1 cellular context compared by ENCODE assay signal in the genomic region with DNA sequence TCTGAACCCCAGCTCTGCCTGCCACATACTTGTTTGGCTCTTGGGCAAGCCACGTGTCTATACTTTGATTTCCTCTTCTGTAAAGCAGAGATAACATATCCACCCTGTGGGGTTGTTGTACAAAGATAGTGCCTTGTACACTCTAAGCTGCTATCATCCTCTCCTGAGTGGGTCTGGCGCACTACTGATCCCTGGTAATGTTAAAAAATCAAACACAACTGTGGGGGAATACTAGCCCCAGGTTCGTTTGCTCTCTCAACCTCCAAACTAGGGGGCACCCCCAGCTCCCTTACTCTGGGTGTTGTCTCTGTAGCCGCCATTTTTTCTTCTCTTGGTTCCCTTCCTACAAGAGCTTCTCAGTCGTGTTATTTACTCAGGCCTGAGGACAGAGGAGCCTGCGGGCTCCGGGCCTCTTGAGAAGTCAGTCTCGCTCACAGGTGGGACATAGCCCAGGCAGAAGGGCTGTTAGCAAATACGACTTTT.
TF ChIP-seq lines count a peak whose summit lies in the region.

No MANE protein-coding gene starts in this region.

TF ChIP-seq in SK-N-SH, 30 proteins besides CTCF, POLR2A, EP300 and RAD21 (continued from another document):
- TF ChIP-seq, protein P1, sequence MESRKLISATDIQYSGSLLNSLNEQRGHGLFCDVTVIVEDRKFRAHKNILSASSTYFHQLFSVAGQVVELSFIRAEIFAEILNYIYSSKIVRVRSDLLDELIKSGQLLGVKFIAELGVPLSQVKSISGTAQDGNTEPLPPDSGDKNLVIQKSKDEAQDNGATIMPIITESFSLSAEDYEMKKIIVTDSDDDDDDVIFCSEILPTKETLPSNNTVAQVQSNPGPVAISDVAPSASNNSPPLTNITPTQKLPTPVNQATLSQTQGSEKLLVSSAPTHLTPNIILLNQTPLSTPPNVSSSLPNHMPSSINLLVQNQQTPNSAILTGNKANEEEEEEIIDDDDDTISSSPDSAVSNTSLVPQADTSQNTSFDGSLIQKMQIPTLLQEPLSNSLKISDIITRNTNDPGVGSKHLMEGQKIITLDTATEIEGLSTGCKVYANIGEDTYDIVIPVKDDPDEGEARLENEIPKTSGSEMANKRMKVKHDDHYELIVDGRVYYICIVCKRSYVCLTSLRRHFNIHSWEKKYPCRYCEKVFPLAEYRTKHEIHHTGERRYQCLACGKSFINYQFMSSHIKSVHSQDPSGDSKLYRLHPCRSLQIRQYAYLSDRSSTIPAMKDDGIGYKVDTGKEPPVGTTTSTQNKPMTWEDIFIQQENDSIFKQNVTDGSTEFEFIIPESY (IDR thresholded peaks at IDR 0.05; ENCODE audit: borderline replicate concordance, low read depth): no peak
- TF ChIP-seq SIN3A (IDR thresholded peaks at IDR 0.05; ENCODE audit: borderline replicate concordance, low read depth, low read length) (no peak), JUND (IDR thresholded peaks at IDR 0.05) (no peak), MEF2A (IDR thresholded peaks at IDR 0.05; ENCODE audit: borderline replicate concordance, low read depth) (no peak), MXI1 (IDR thresholded peaks at IDR 0.05; ENCODE audit: low read depth, low read length) (no peak), TEAD4 (IDR thresholded peaks at IDR 0.05; ENCODE audit: borderline replicate concordance, insufficient read depth) (no peak), MAX (IDR thresholded peaks at IDR 0.05; ENCODE audit: low read depth) (no peak), TCF12 (IDR thresholded peaks at IDR 0.05) (no peak), TAF1 (IDR thresholded peaks at IDR 0.05; ENCODE audit: borderline replicate concordance, low read depth, low read length) (no peak), REST (IDR thresholded peaks at IDR 0.05; ENCODE audit: low read depth, low read length) (no peak), FOXM1 (IDR thresholded peaks at IDR 0.05; ENCODE audit: low read depth) (no peak), NRF1 (IDR thresholded peaks at IDR 0.05; ENCODE audit: low read depth, low read length) (no peak), RFX5 (IDR thresholded peaks at IDR 0.05; ENCODE audit: low read length) (no peak), YY1 (IDR thresholded peaks at IDR 0.05; ENCODE audit: low read depth) (no peak; the same call in 1 of the 2 replicates), PBX3 (IDR thresholded peaks at IDR 0.05) (no peak)
- TF ChIP-seq, protein P2, sequence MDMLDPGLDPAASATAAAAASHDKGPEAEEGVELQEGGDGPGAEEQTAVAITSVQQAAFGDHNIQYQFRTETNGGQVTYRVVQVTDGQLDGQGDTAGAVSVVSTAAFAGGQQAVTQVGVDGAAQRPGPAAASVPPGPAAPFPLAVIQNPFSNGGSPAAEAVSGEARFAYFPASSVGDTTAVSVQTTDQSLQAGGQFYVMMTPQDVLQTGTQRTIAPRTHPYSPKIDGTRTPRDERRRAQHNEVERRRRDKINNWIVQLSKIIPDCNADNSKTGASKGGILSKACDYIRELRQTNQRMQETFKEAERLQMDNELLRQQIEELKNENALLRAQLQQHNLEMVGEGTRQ (IDR thresholded peaks at IDR 0.05; ENCODE audit: borderline replicate concordance, low read depth, low read length): no peak
- TF ChIP-seq, protein P3, sequence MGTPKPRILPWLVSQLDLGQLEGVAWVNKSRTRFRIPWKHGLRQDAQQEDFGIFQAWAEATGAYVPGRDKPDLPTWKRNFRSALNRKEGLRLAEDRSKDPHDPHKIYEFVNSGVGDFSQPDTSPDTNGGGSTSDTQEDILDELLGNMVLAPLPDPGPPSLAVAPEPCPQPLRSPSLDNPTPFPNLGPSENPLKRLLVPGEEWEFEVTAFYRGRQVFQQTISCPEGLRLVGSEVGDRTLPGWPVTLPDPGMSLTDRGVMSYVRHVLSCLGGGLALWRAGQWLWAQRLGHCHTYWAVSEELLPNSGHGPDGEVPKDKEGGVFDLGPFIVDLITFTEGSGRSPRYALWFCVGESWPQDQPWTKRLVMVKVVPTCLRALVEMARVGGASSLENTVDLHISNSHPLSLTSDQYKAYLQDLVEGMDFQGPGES (IDR thresholded peaks at IDR 0.05; ENCODE audit: low read depth, low read length): no peak
TF ChIP-seq in SK-N-SH: peak in this region for 0.
